10 cellular contexts compared by ENCODE assay signal in the genomic region with DNA sequence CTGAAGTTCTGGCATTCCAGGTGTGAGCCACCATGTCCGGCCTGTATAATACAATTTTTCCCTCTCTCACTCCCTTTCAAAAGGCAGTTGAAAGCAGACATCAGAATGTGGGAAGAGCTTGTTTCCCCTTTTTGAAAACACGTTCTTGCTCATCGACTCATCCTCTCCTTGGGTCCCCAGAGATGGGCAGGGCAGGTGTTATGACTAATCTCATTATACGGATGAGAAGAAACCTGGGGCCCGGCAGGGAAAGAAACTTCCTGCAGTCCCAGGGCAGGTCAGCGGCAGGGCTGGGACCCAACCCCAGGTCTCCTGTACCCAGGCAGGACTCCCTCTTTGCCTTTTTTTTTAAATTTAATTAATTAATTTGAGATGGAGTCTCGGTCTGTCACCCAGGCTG. TPM values are rescaled to one million over a fixed set of nuclear protein-coding genes. Genes with fewer than 3 reads are reported as not detected.
DNase-seq lines count a peak whose midpoint lies in the region; ATAC-seq, FAIRE-seq and TF ChIP-seq lines count a peak whose summit lies in the region.
"Not testable (repeated sequence)": the region's sequence is repeated elsewhere in the genome, so short reads cannot be mapped to it uniquely, and the experiment has no call there.
"Had no signal": no experiment of that assay in that cellular context is flagged by ENCODE, and none has a peak within 500 bp of the region (broad histone marks: within the 10 kb centered on the region; RNA-seq: fewer than 3 reads in every experiment).

No MANE protein-coding gene starts in this region.

- not testable (repeated sequence) for H3K4me1 Mint-ChIP-seq in astrocyte (ENCODE audit: low read depth, unreplicated experiment)

- H2AFZ ChIP-seq in ACC112 (ENCODE audit: low read length, unreplicated experiment); OCI-LY3 (ENCODE audit: low read depth, low read length); astrocyte (ENCODE audit: low read depth, low read length): not testable (repeated sequence)

- not testable (repeated sequence) for H3K4me3 Mint-ChIP-seq in astrocyte (ENCODE audit: unreplicated experiment)

- peak overlapping the region; percentile 29; the same call in 1 of the 2 replicates for H3K27ac ChIP-seq in ACC112 (ENCODE audit: low read depth, low read length)
- peak overlapping the region; percentile 60 for H3K27ac ChIP-seq in OCI-LY3 (ENCODE audit: low read length)
- H3K27ac ChIP-seq in astrocyte (ENCODE audit: low read depth, low read length): not testable (repeated sequence)

- H3K4me2 ChIP-seq in OCI-LY3 (ENCODE audit: low read length): peak overlapping the region; percentile 53
- H3K4me2 ChIP-seq in astrocyte (ENCODE audit: low read length): not testable (repeated sequence)

- TF ChIP-seq CTCF in OCI-LY3 (IDR thresholded peaks at IDR 0.05; ENCODE audit: low read depth, low read length); astrocyte (IDR thresholded peaks at IDR 0.05; ENCODE audit: insufficient read depth, low read depth, low read length): not testable (repeated sequence)

- peak overlapping the region; percentile 72 for H3K27ac Mint-ChIP-seq in astrocyte (ENCODE audit: unreplicated experiment)

- H3K9me3 Mint-ChIP-seq in astrocyte (ENCODE audit: unreplicated experiment): not testable (repeated sequence)

- not testable (repeated sequence) for H3K9ac ChIP-seq in OCI-LY3 (ENCODE audit: low read length); astrocyte (ENCODE audit: low read length)

- not testable (repeated sequence) for H3K27me3 Mint-ChIP-seq in astrocyte (ENCODE audit: low read depth, unreplicated experiment)

- not testable (repeated sequence) for H3K36me3 Mint-ChIP-seq in astrocyte (ENCODE audit: low read depth, unreplicated experiment)

- not testable (repeated sequence) for H3K79me2 ChIP-seq in ACC112 (ENCODE audit: control insufficient read depth, insufficient read depth, low read length, unreplicated experiment); OCI-LY3 (ENCODE audit: low read length); astrocyte (ENCODE audit: insufficient read depth, low read length)

- ATAC-seq in GM18519 (IDR thresholded peaks at IDR 0.05; ENCODE audit: low FRiP score, unreplicated experiment): peak; percentile 62
- ATAC-seq in GM21447 (IDR thresholded peaks at IDR 0.05; ENCODE audit: unreplicated experiment): peak; percentile 95
- peak; percentile 98 for ATAC-seq in HG02885 (IDR thresholded peaks at IDR 0.05; ENCODE audit: poor library complexity, unreplicated experiment)
- peak; percentile 94 for ATAC-seq in HG03460 (IDR thresholded peaks at IDR 0.05; ENCODE audit: unreplicated experiment)

- H3K27me3 ChIP-seq in ACC112 (ENCODE audit: insufficient read depth, low read length); OCI-LY3 (ENCODE audit: low read depth, low read length); astrocyte (ENCODE audit: insufficient read depth, low read length): not testable (repeated sequence)

- H3K36me3 ChIP-seq in ACC112 (ENCODE audit: insufficient read depth, low read length); OCI-LY3 (replicated peaks; ENCODE audit: low read depth, low read length); astrocyte (ENCODE audit: insufficient read depth, low read length): not testable (repeated sequence)

- H3K4me3 ChIP-seq in ACC112 (ENCODE audit: low read depth, low read length); astrocyte (ENCODE audit: insufficient read depth, low read depth, low read length): not testable (repeated sequence)
- peak overlapping the region; percentile 38 for H3K4me3 ChIP-seq in OCI-LY3 (ENCODE audit: low read length)

- not testable (repeated sequence) for FAIRE-seq in astrocyte (lab: Jason Lieb, UNC)

- H4K20me1 ChIP-seq in OCI-LY3 (ENCODE audit: insufficient read depth, low read length); astrocyte (ENCODE audit: insufficient read depth, low read length): not testable (repeated sequence)

- H3K4me1 ChIP-seq in ACC112 (ENCODE audit: control insufficient read depth, insufficient read depth, low read length, unreplicated experiment); astrocyte (ENCODE audit: insufficient read depth, low read length): not testable (repeated sequence)
- H3K4me1 ChIP-seq in OCI-LY3 (ENCODE audit: low read length): peaks cover 11% of the 10 kb centered on the region

- DNase-seq in astrocyte (ENCODE audit: low read depth) (peak; percentile 30), kidney glomerular epithelial cell (lab: John Stamatoyannopoulos, UW) (peak; percentile 63)

- H3K9me3 ChIP-seq in OCI-LY3 (ENCODE audit: insufficient read depth, low read length); astrocyte (ENCODE audit: insufficient read depth, low read depth, low read length): not testable (repeated sequence)

RNA-seq across cellular contexts. Expression of gene SPDYE1, which starts 4.8 kb away (rescaled TPM):
- not detected in 2 replicates for total RNA-seq in astrocyte
- total RNA-seq: colonic mucosa, transverse colon had no signal

RNA-seq across cellular contexts. Expression of gene DBNL, which starts 51.6 kb away (rescaled TPM):
- 85.0 and 94.9 TPM in 2 replicates for total RNA-seq in astrocyte
